Comparison of ENCODE assay signal across 21 cellular contexts in the genomic region with DNA sequence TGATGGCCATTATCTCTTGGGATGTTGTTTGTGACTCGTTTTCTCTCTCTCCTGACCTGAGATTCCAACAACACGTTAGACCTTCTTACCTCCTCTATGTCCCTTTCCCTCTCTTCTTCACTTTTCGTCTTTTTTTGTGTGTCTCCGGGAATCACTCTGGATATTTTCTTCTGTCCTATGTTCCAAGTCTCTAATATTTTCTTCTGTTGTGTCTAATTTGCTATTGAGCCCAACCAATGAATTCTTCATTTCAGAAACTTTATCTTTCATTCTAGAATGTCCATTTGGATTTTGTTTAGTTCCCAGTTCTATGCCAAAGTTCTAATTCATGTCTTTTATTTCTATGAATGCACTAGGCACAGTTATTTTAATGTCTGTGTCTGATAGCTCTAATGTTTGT. TPM values are rescaled to one million over a fixed set of nuclear protein-coding genes. Genes with fewer than 3 reads are reported as not detected.
DNase-seq lines count a peak whose midpoint lies in the region; ATAC-seq, FAIRE-seq and TF ChIP-seq lines count a peak whose summit lies in the region.
"Had no signal": no experiment of that assay in that cellular context is flagged by ENCODE, and none has a peak within 500 bp of the region (broad histone marks: within the 10 kb centered on the region; RNA-seq: fewer than 3 reads in every experiment).

No MANE protein-coding gene starts in this region.

- peaks cover 8 to 65% (median 14%) of the 10 kb centered on the region in 4 donors for H3K36me3 ChIP-seq in upper lobe of left lung

- DNase-seq in A549 (ENCODE audit: low read depth in 1 of 2, low spot score in 1 of 2) (no peak), H54 (ENCODE audit: insufficient read length, low spot score) (no peak), endothelial cell (ENCODE audit: low spot score) (no peak), NCI-H1930 (lab: John Stamatoyannopoulos, UW) (no peak), upper lobe of left lung (no peak)
- DNase-seq: 8988T; AML-193; Caco-2; Calu3; CD4-positive, alpha-beta T cell; CD8-positive, alpha-beta T cell; DMS79 treated with DMSO at 0.1 percent for 48 hours; GF-D8 had no signal

- FAIRE-seq in A549 (lab: Jason Lieb, UNC) (peak; percentile 74), H54 (lab: Jason Lieb, UNC) (peak; percentile 6)
- FAIRE-seq: A204.1, D721Med, G401.6, GM12891, GM19239 had no signal

- H3K4me1 Mint-ChIP-seq in endothelial cell (ENCODE audit: unreplicated experiment), result peaks cover 8% of the 10 kb centered on the region
- H3K4me1 Mint-ChIP-seq: B cell had no signal

- H3K4me2 ChIP-seq in A549, result no peak overlapping the region
- H3K4me2 ChIP-seq: BLaER1 treated with 17β-estradiol and CSF1 and Interleukin-3, amounts not matched to agents 10 nM and 100 nM had no signal

- no peak for TF ChIP-seq POLR2A in A549 (IDR thresholded peaks at IDR 0.05; ENCODE audit: low read length)
- no peak for TF ChIP-seq POLR2A in H54 (IDR thresholded peaks at IDR 0.05; ENCODE audit: low read depth, low read length)
- TF ChIP-seq POLR2A in upper lobe of left lung (IDR thresholded peaks at IDR 0.05), result no peak

- H3K27me3 Mint-ChIP-seq in endothelial cell (ENCODE audit: unreplicated experiment), result no peaks in the 10 kb centered on the region
- H3K27me3 Mint-ChIP-seq: B cell; CD4-positive, alpha-beta T cell had no signal

- H3K9me3 ChIP-seq in A549, result peaks cover 34% of the 10 kb centered on the region
- H3K9me3 ChIP-seq in upper lobe of left lung, result peaks cover 0 to 5% (median 0%) of the 10 kb centered on the region in 4 donors
- H3K9me3 ChIP-seq: Caco-2 had no signal

- H3K27ac ChIP-seq in A549 (no peak overlapping the region), upper lobe of left lung (no peak overlapping the region)
- H3K27ac ChIP-seq: BLaER1 treated with 17β-estradiol and CSF1 and Interleukin-3, amounts not matched to agents 10 nM and 100 nM; C4-2B had no signal

- POLR2A ChIA-PET in A549 (lab: Yijun Ruan, JAX), result no interaction called here

- H3K4me3 Mint-ChIP-seq in endothelial cell (ENCODE audit: unreplicated experiment), result peak overlapping the region; percentile 21
- H3K4me3 Mint-ChIP-seq: B cell; CD4-positive, alpha-beta T cell; CD8-positive, alpha-beta T cell had no signal

- H3K4me3 ChIP-seq in A549 (no peak overlapping the region), upper lobe of left lung (no peak overlapping the region)
- H3K4me3 ChIP-seq: BLaER1 treated with 17β-estradiol and CSF1 and Interleukin-3, amounts not matched to agents 10 nM and 100 nM had no signal

- WGBS in A549 (ENCODE audit: missing lambda C conversion rate), result 85% methylated on average over 4 of the region's 4 CpGs
- WGBS in upper lobe of left lung, 2 donors, result 99 to 100% methylated on average over 4 of the region's 4 CpGs

- H3K9me3 Mint-ChIP-seq in endothelial cell (ENCODE audit: unreplicated experiment), result peaks cover 3% of the 10 kb centered on the region
- H3K9me3 Mint-ChIP-seq: CD4-positive, alpha-beta T cell had no signal

- H3K4me1 ChIP-seq in A549 (no peaks in the 10 kb centered on the region), upper lobe of left lung (no peaks in the 10 kb centered on the region)
- H3K4me1 ChIP-seq: Caco-2 had no signal

- peaks cover 64% of the 10 kb centered on the region for H3K36me3 Mint-ChIP-seq in endothelial cell (ENCODE audit: low read depth, unreplicated experiment)

- TF ChIP-seq CTCF in A549 (IDR thresholded peaks at IDR 0.05) (no peak), endothelial cell (IDR thresholded peaks at IDR 0.05; ENCODE audit: unreplicated experiment) (no peak), upper lobe of left lung (IDR thresholded peaks at IDR 0.05) (no peak)

- CTCF ChIA-PET in A549 (lab: Yijun Ruan, JAX), result interaction anchor here (1.0 to 8.6 kb wide), 3 partner anchors 10 to 110 kb away, joined by 3 to 68 read pairs (median 4); no protein-coding TSS in a partner anchor

- no peak for TF ChIP-seq RAD21 in A549 (conservative IDR thresholded peaks at IDR 0.05 in 1 of 2, IDR thresholded peaks at IDR 0.05 in 1 of 2)

- TF ChIP-seq EP300 in A549 (IDR thresholded peaks at IDR 0.05), result no peak
- no peak for TF ChIP-seq EP300 in upper lobe of left lung (IDR thresholded peaks at IDR 0.05)

- ATAC-seq in A549 (no peak), upper lobe of left lung (ENCODE audit: low FRiP score in 2 of 2) (no peak)
- ATAC-seq: CD8-positive, alpha-beta T cell had no signal

- no peak overlapping the region for H3K27ac Mint-ChIP-seq in endothelial cell (ENCODE audit: unreplicated experiment)
- H3K27ac Mint-ChIP-seq: B cell; CD4-positive, alpha-beta T cell; CD8-positive, alpha-beta T cell had no signal

- no peaks in the 10 kb centered on the region for H3K27me3 ChIP-seq in upper lobe of left lung
- H3K27me3 ChIP-seq: BLaER1 treated with 17β-estradiol and CSF1 and Interleukin-3, amounts not matched to agents 10 nM and 100 nM had no signal

TF ChIP-seq in A549, 52 proteins besides CTCF, POLR2A, EP300 and RAD21:
- no peak for TF ChIP-seq SMC3 (IDR thresholded peaks at IDR 0.05)
- TF ChIP-seq KDM1A (IDR thresholded peaks at IDR 0.05; ENCODE audit: low read depth), result 0 out of 2 replicates have a peak, but pooled peaks have one; percentile 38
- TF ChIP-seq SREBF2 (IDR thresholded peaks at IDR 0.05), result no peak
- TF ChIP-seq ZNF302 (CRISPR knock-in tag; IDR thresholded peaks at IDR 0.05), result peak; percentile 28; the same call in 1 of the 2 replicates

RNA-seq across cellular contexts. Expression of a gene that starts 27.1 kb away (rescaled TPM):
- polyA plus RNA-seq in A549 (2011; rRNA removed) (0.80 and 0.93 TPM in 2 replicates), A549 (2017; fragmentation: RNase III; extraction: RNeasy Plus Mini Kit Qiagen cat#74134 plus additional on column Dnase treatment) (1.8 to 2.3 TPM (median 2.2 TPM) in 3 replicates)
- polyA plus RNA-seq in A549 (2012; cell fraction: cytosol; rRNA removed), result 0.67 and 1.1 TPM in 2 replicates
- polyA plus RNA-seq in A549 (2012; cell fraction: nucleus; rRNA removed), result 3.8 and 4.0 TPM in 2 replicates
- polyA minus RNA-seq in A549 (2011; rRNA and poly(A)+ RNA removed), result 1.0 and 1.4 TPM in 2 replicates
- total RNA-seq in endothelial cell (ENCODE audit: unreplicated experiment) (0.72 TPM), upper lobe of left lung (10 to 100 TPM; 10.3 to 16.3 (median 12.5) TPM)

RNA-seq across cellular contexts. Expression of a gene that starts 57.1 kb away (rescaled TPM):
- 15.2 and 21.5 TPM in 2 replicates for polyA plus RNA-seq in A549 (2011; rRNA removed)
- polyA plus RNA-seq in A549 (2012; cell fraction: cytosol; rRNA removed), result 4.4 and 5.1 TPM in 2 replicates
- polyA plus RNA-seq in A549 (2012; cell fraction: nucleus; rRNA removed), result 5.5 and 11.7 TPM in 2 replicates
- 13.6 to 16.1 TPM (median 14.1 TPM) in 3 replicates for polyA plus RNA-seq in A549 (2017; fragmentation: RNase III; extraction: RNeasy Plus Mini Kit Qiagen cat#74134 plus additional on column Dnase treatment)
- 20.8 and 21.1 TPM in 2 replicates for polyA minus RNA-seq in A549 (2011; rRNA and poly(A)+ RNA removed)
- total RNA-seq in endothelial cell (ENCODE audit: unreplicated experiment), result 22.6 TPM
- 10 to 100 TPM; 12.4 to 58.7 (median 19.7) TPM for total RNA-seq in upper lobe of left lung

RNA-seq across cellular contexts. Expression of a gene that starts 57.4 kb away (rescaled TPM):
- polyA plus RNA-seq in A549 (2011; rRNA removed), result 517 and 572 TPM in 2 replicates
- 876 and 1,178 TPM in 2 replicates for polyA plus RNA-seq in A549 (2012; cell fraction: cytosol; rRNA removed)
- polyA plus RNA-seq in A549 (2012; cell fraction: nucleus; rRNA removed), result 419 and 424 TPM in 2 replicates
- 621 to 751 TPM (median 643 TPM) in 3 replicates for polyA plus RNA-seq in A549 (2017; fragmentation: RNase III; extraction: RNeasy Plus Mini Kit Qiagen cat#74134 plus additional on column Dnase treatment)
- 43.1 and 59.7 TPM in 2 replicates for polyA minus RNA-seq in A549 (2011; rRNA and poly(A)+ RNA removed)
- total RNA-seq in endothelial cell (ENCODE audit: unreplicated experiment), result 94.2 TPM
- total RNA-seq in upper lobe of left lung, result 100 to 1,000 TPM in 1 of 6 donors, 10 to 100 TPM in 5; 36.7 to 176 (median 67.0) TPM
